9 cellular contexts compared by ENCODE assay signal in the genomic region with DNA sequence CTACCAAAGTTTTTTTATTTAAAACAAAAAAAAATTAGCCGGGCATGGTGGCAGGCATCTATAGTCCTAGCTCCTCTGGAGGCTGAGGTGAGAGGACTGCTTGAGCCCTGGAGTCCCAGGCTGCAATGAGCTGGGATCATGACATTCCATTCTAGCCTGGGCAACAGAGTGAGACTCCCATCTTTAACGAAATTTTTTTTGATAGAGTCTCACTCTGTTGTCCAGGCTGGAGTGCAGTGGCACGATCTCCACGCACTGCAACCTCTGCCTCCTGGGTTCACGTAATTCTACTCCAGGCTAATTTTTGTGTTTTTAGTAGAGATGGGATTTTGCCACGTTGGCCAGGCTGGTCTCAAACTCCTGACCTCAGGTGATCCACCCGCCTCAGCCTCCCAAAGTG. TPM values are rescaled to one million over a fixed set of nuclear protein-coding genes. Genes with fewer than 3 reads are reported as not detected.
"Had no signal": no experiment of that assay in that cellular context is flagged by ENCODE, and none has a peak within 500 bp of the region (broad histone marks: within the 10 kb centered on the region; RNA-seq: fewer than 3 reads in every experiment).

No MANE protein-coding gene starts in this region.

RNA-seq across cellular contexts. Expression of a gene that starts 57.9 kb away (rescaled TPM):
- total RNA-seq: activated B cell treated with CpG ODN at 0.5 μM for 24 hours; activated CD4-positive, alpha-beta memory T cell treated with anti-CD3 and anti-CD28 coated beads for 36 hours; activated CD4-positive, alpha-beta T cell treated with anti-CD3 and anti-CD28 coated beads, Interleukin-2, amount 10 ng/mL, durations not matched to agents 24 days and 14 days; activated CD8-positive, alpha-beta memory T cell treated with anti-CD3 and anti-CD28 coated beads for 36 hours; activated naive CD4-positive, alpha-beta T cell treated with anti-CD3 and anti-CD28 coated beads for 36 hours; activated T-cell treated with anti-CD3 and anti-CD28 coated beads, Interleukin-2, amount 50 U/mL, for 72 hours; activated T-helper 1 cell treated with anti-CD3 and anti-CD28 coated beads, Interleukin-12 subunit alpha, Interleukin-12 subunit beta, Interleukin-2, Interleukin-4 antibody, amounts not matched to agents 30 ng/mL and 10 ng/mL and 1 ng/mL, durations not matched to agents 14 hours and 24 hours and 36 hours; ascending aorta; bronchial epithelial cell had no signal
